ENCODE assay signal across 30 cellular contexts in genomic region chr9:15161744-15162143, GRCh38.
"Had no signal": no experiment of that assay in that cellular context is flagged by ENCODE, and none has a peak within 500 bp of the region (broad histone marks: within the 10 kb centered on the region; RNA-seq: fewer than 3 reads in every experiment).

No MANE protein-coding gene starts in this region.

- H3K4me3 Mint-ChIP-seq: immature natural killer cell; memory B cell; mesothelial cell of epicardium; natural killer cell treated with Interleukin-12 subunit alpha and Interleukin-12 subunit beta and Interleukin-15 and Interleukin-18, amount 100 ng/mL, for 72 hours; stimulated activated naive B cell treated with anti-CD40 and anti-IgM and Interleukin-4, amounts not matched to agents 10 μg/mL and 1 μg/mL and 100 μg/mL, for 72 hours; stimulated activated naive CD8-positive, alpha-beta T cell treated with anti-CD3 and anti-CD28 coated beads, Interleukin-15, Interleukin-2, amounts not matched to agents 100 ng/mL and 50 ng/mL, for 24 hours had no signal

- H3K4me1 ChIP-seq: foreskin keratinocyte, prostate gland, spleen, transverse colon, upper lobe of right lung, uterus had no signal

- H3K27me3 ChIP-seq: esophagus muscularis mucosa, foreskin keratinocyte, heart right ventricle, right atrium auricular region, spleen, suprapubic skin, transverse colon, upper lobe of right lung, uterus had no signal

- H3K9me3 ChIP-seq: esophagus muscularis mucosa, mucosa of descending colon, prostate gland, right atrium auricular region, spleen, suprapubic skin, transverse colon, upper lobe of right lung, uterus had no signal

- H3K27me3 Mint-ChIP-seq: memory B cell; natural killer cell treated with Interleukin-12 subunit alpha and Interleukin-12 subunit beta and Interleukin-15 and Interleukin-18, amount 100 ng/mL, for 72 hours; stimulated activated naive B cell treated with anti-CD40 and anti-IgM and Interleukin-4, amounts not matched to agents 10 μg/mL and 1 μg/mL and 100 μg/mL, for 72 hours had no signal

- H3K36me3 Mint-ChIP-seq: memory B cell; mesothelial cell of epicardium; naive B cell; natural killer cell treated with Interleukin-12 subunit alpha and Interleukin-12 subunit beta and Interleukin-15 and Interleukin-18, amount 100 ng/mL, for 72 hours; stimulated activated naive B cell treated with anti-CD40 and anti-IgM and Interleukin-4, amounts not matched to agents 10 μg/mL and 1 μg/mL and 100 μg/mL, for 72 hours had no signal

- H3K27ac ChIP-seq: coronary artery, esophagus muscularis mucosa, foreskin keratinocyte, heart right ventricle, prostate gland, right atrium auricular region, skin epidermis, spleen, suprapubic skin, transverse colon, upper lobe of right lung, uterus had no signal

- H3K4me3 ChIP-seq: coronary artery, esophagus muscularis mucosa, heart right ventricle, lung, mucosa of descending colon, prostate gland, right atrium auricular region, skin epidermis, spleen, suprapubic skin, transverse colon, upper lobe of right lung, uterus had no signal

- ATAC-seq: foreskin keratinocyte; heart right ventricle; left lobe of liver; mucosa of descending colon; natural killer cell treated with Interleukin-12 subunit alpha and Interleukin-12 subunit beta and Interleukin-15 and Interleukin-18, amount 100 ng/mL, for 72 hours; stimulated activated naive B cell treated with anti-CD40 and anti-IgM and Interleukin-4, amounts not matched to agents 10 μg/mL and 1 μg/mL and 100 μg/mL, for 72 hours; upper lobe of right lung had no signal

- H3K36me3 ChIP-seq: heart right ventricle, prostate gland, right atrium auricular region, spleen, suprapubic skin, transverse colon, upper lobe of right lung, uterus had no signal

- DNase-seq: dermis blood vessel endothelial cell; effector memory CD4-positive, alpha-beta T cell; foreskin keratinocyte; glutamatergic neuron; heart right ventricle; hippocampal formation; immature natural killer cell; islet precursor cell; kidney glomerular epithelial cell; mucosa of descending colon; naive B cell; nucleus accumbens; spleen; stimulated activated CD4-positive, alpha-beta T cell treated with anti-CD3 and anti-CD28 coated beads, Interleukin-4, amount 100 ng/mL, for 4 hours; stimulated activated naive B cell treated with anti-CD40 and anti-IgM and Interleukin-4, amounts not matched to agents 10 μg/mL and 1 μg/mL and 100 μg/mL, for 72 hours; transverse colon; upper lobe of right lung; uterus had no signal

- H3K27ac Mint-ChIP-seq: memory B cell; mesothelial cell of epicardium; naive B cell; natural killer cell treated with Interleukin-12 subunit alpha and Interleukin-12 subunit beta and Interleukin-15 and Interleukin-18, amount 100 ng/mL, for 72 hours; stimulated activated naive B cell treated with anti-CD40 and anti-IgM and Interleukin-4, amounts not matched to agents 10 μg/mL and 1 μg/mL and 100 μg/mL, for 72 hours; stimulated activated naive CD8-positive, alpha-beta T cell treated with anti-CD3 and anti-CD28 coated beads, Interleukin-15, Interleukin-2, amounts not matched to agents 100 ng/mL and 50 ng/mL, for 24 hours had no signal

- H3K4me1 Mint-ChIP-seq: memory B cell; naive B cell; stimulated activated naive B cell treated with anti-CD40 and anti-IgM and Interleukin-4, amounts not matched to agents 10 μg/mL and 1 μg/mL and 100 μg/mL, for 72 hours had no signal

- H3K9me3 Mint-ChIP-seq: immature natural killer cell; memory B cell; naive B cell; natural killer cell treated with Interleukin-12 subunit alpha and Interleukin-12 subunit beta and Interleukin-15 and Interleukin-18, amount 100 ng/mL, for 72 hours; stimulated activated naive B cell treated with anti-CD40 and anti-IgM and Interleukin-4, amounts not matched to agents 10 μg/mL and 1 μg/mL and 100 μg/mL, for 72 hours; stimulated activated naive CD8-positive, alpha-beta T cell treated with anti-CD3 and anti-CD28 coated beads, Interleukin-15, Interleukin-2, amounts not matched to agents 100 ng/mL and 50 ng/mL, for 24 hours had no signal
